Comparison of ENCODE assay signal across 9 cellular contexts in the genomic region with DNA sequence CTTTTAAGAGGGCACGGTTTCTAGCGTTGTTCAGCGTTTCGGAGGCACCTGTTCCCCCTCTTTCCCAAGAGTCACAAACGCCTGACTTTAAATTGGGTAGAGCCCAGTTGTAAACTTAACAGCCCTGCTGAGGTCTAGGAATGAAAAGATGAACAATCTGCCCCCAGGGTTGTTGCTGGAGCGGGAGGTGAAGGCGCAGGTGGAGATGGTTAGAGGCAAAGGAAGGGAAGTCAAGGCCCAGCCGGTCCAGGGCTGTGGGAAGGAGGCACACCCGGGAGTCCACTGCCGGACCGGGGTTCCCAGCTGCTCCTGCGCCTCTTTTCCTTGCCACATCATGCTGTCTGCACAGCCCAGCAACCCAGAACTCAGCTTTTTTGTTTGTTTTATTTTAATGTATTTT. TPM values are rescaled to one million over a fixed set of nuclear protein-coding genes. Genes with fewer than 3 reads are reported as not detected.
DNase-seq lines count a peak whose midpoint lies in the region; ATAC-seq and TF ChIP-seq lines count a peak whose summit lies in the region.
"Had no signal": no experiment of that assay in that cellular context is flagged by ENCODE, and none has a peak within 500 bp of the region (broad histone marks: within the 10 kb centered on the region; RNA-seq: fewer than 3 reads in every experiment).

No MANE protein-coding gene starts in this region.

- DNase-seq in T-helper 1 cell (no peak), astrocyte of the hippocampus (ENCODE audit: low read depth, low spot score) (peak; percentile 19), left lung (no peak), NCI-H1694 (lab: John Stamatoyannopoulos, UW) (no peak), NCI-H526 treated with DMSO at 0.1 percent for 48 hours (lab: John Stamatoyannopoulos, UW) (no peak)
- no peak for DNase-seq in activated CD8-positive, alpha-beta memory T cell treated with anti-CD3 and anti-CD28 coated beads for 24 hours

- no peaks in the 10 kb centered on the region for H3K9me3 Mint-ChIP-seq in T-helper 1 cell treated with Interleukin-12 subunit alpha and Interleukin-12 subunit beta and Interleukin-4 antibody, amounts not matched to agents 30 μg/mL and 1 μg/mL, for 36 hours

- H3K9me3 ChIP-seq in left lung: no peaks in the 10 kb centered on the region
- no peaks in the 10 kb centered on the region for H3K9me3 ChIP-seq in thymus (ENCODE audit: control insufficient read depth)

- no peak overlapping the region for H3K27ac Mint-ChIP-seq in T-helper 1 cell treated with Interleukin-12 subunit alpha and Interleukin-12 subunit beta and Interleukin-4 antibody, amounts not matched to agents 30 μg/mL and 1 μg/mL, for 36 hours

- H3K4me1 Mint-ChIP-seq in T-helper 1 cell treated with Interleukin-12 subunit alpha and Interleukin-12 subunit beta and Interleukin-4 antibody, amounts not matched to agents 30 μg/mL and 1 μg/mL, for 36 hours (ENCODE audit: low read depth): peaks cover 22% of the 10 kb centered on the region

- no peak for ATAC-seq in left lung

- peak overlapping the region; percentile 84 to 88 for H3K4me3 ChIP-seq in left lung
- H3K4me3 ChIP-seq in thymus (ENCODE audit: low read length): peak overlapping the region; percentile 68

- H3K27me3 ChIP-seq in left lung (peaks cover 0 to 23% of the 10 kb centered on the region in 2 donors), thymus (ENCODE audit: control insufficient read depth, insufficient read depth) (no peaks in the 10 kb centered on the region)

- peaks cover 17% of the 10 kb centered on the region for H3K27me3 Mint-ChIP-seq in T-helper 1 cell treated with Interleukin-12 subunit alpha and Interleukin-12 subunit beta and Interleukin-4 antibody, amounts not matched to agents 30 μg/mL and 1 μg/mL, for 36 hours (ENCODE audit: low read depth)

- no peak for TF ChIP-seq CTCF in left lung (IDR thresholded peaks at IDR 0.05)

- H3K4me1 ChIP-seq in left lung: peaks cover 17 to 33% of the 10 kb centered on the region in 2 donors
- peaks cover 11% of the 10 kb centered on the region for H3K4me1 ChIP-seq in thymus (ENCODE audit: control insufficient read depth, insufficient read depth, low read length)

- intact Hi-C loops in left lung (cut with DNase I): no loop called here

- H3K36me3 Mint-ChIP-seq in T-helper 1 cell treated with Interleukin-12 subunit alpha and Interleukin-12 subunit beta and Interleukin-4 antibody, amounts not matched to agents 30 μg/mL and 1 μg/mL, for 36 hours (ENCODE audit: low read depth): no peaks in the 10 kb centered on the region

- H3K4me3 Mint-ChIP-seq in T-helper 1 cell treated with Interleukin-12 subunit alpha and Interleukin-12 subunit beta and Interleukin-4 antibody, amounts not matched to agents 30 μg/mL and 1 μg/mL, for 36 hours: peak overlapping the region; percentile 64

- H3K27ac ChIP-seq in left lung (peak overlapping the region in 1 of 2 donors; percentile 73), thymus (ENCODE audit: low read depth) (no peak overlapping the region)

- H3K36me3 ChIP-seq in left lung (no peaks in the 10 kb centered on the region), thymus (ENCODE audit: control insufficient read depth, insufficient read depth) (no peaks in the 10 kb centered on the region)

- 42% methylated on average over 12 of the region's 12 CpGs for WGBS in thymus

RNA-seq across cellular contexts. Expression of a gene that starts 0.8 kb away (rescaled TPM):
- 10 to 100 TPM; 46.2 to 50.1 TPM for total RNA-seq in left lung
- polyA plus RNA-seq in thymus: 70.8 TPM

RNA-seq across cellular contexts. Expression of a gene that starts 45.0 kb away (rescaled TPM):
- 100 to 1,000 TPM; 116 to 158 TPM for total RNA-seq in left lung
- polyA plus RNA-seq in thymus: 60.0 TPM

RNA-seq across cellular contexts. Expression of a gene that starts 52.5 kb away (rescaled TPM):
- total RNA-seq in left lung: 1 to 10 TPM in 1 of 2 donors, not detected in 1; 3.0 TPM
- 0.52 TPM for polyA plus RNA-seq in thymus
- total RNA-seq: fibroblast of lung had no signal
- polyA plus RNA-seq: fibroblast of lung had no signal

RNA-seq across cellular contexts. Expression of a gene that starts 52.6 kb away (rescaled TPM):
- under 1 TPM in 1 of 2 donors, not detected in 1; 0.50 TPM for total RNA-seq in left lung
- not detected for polyA plus RNA-seq in thymus
- total RNA-seq: fibroblast of lung had no signal
- polyA plus RNA-seq: fibroblast of lung had no signal
